ENCODE assay signal across 14 cellular contexts in the genomic region with DNA sequence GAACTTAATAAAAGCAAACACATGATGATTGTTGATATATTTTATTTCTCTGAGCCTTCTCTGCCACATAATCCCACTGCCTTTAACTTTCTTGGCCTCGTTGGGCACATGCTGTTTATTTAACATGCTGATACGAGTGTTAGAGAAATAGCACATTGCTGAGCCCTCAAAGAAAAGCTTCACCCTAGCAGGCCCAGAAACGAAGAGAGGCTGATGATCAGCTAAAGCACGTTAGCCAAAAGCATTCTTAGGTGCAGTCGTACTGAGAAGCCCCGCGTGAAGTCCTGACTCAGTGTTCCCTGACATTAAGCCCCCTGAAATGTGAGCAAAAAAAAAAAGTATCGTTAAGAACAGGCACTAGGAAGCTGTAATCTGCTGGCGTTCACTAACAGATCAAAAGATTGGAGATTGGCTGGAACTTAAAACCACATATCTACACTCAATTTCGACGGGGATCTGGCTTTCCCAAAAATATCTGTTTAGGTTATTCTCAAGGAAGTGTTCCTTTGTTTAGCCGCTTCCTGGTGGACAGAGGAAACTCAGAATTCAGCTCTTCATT.
A peak's percentile ranks its signal among the peaks of the same experiment; 100 is the strongest.
DNase-seq lines count a peak whose midpoint lies in the region; ATAC-seq, FAIRE-seq and TF ChIP-seq lines count a peak whose summit lies in the region.
"Had no signal": no experiment of that assay in that cellular context is flagged by ENCODE, and none has a peak within 500 bp of the region (broad histone marks: within the 10 kb centered on the region; RNA-seq: fewer than 3 reads in every experiment).

No MANE protein-coding gene starts in this region.

- no peak overlapping the region for H2BK5ac ChIP-seq in neuronal stem cell (ENCODE audit: low read length)

- TF ChIP-seq CTCF in PC-3 (conservative IDR thresholded peaks at IDR 0.05; ENCODE audit: low read depth, low read length) = no peak
- TF ChIP-seq CTCF in endothelial cell of umbilical vein (IDR thresholded peaks at IDR 0.05; ENCODE audit: extremely low read depth in 1 of 2, insufficient read depth in 1 of 2, low read depth in 1 of 2, low read length in 2 of 2) = no peak
- TF ChIP-seq CTCF in psoas muscle (IDR thresholded peaks at IDR 0.05) = no peak
- TF ChIP-seq CTCF in left lung (IDR thresholded peaks at IDR 0.05) = no peak

- no peak overlapping the region for H4K91ac ChIP-seq in neuronal stem cell (ENCODE audit: low read depth, low read length, poor library complexity)

- no peaks in the 10 kb centered on the region for H3K9me3 ChIP-seq in GM23248 (ENCODE audit: low read depth)
- H3K9me3 ChIP-seq in PC-3 (ENCODE audit: low read length) = peaks cover under 1% of the 10 kb centered on the region; the same call in 1 of the 2 replicates
- H3K9me3 ChIP-seq in endothelial cell of umbilical vein (replicated peaks; ENCODE audit: control insufficient read depth, insufficient read depth, low read length) = no peaks in the 10 kb centered on the region
- H3K9me3 ChIP-seq in psoas muscle = no peaks in the 10 kb centered on the region
- H3K9me3 ChIP-seq in neuronal stem cell (replicated peaks in 1 of 2; ENCODE audit: control insufficient read depth in 2 of 2, insufficient read depth in 1 of 2, low read depth in 1 of 2, low read length in 2 of 2) = peaks cover 3 to 5% of the 10 kb centered on the region in 2 donors
- no peaks in the 10 kb centered on the region for H3K9me3 ChIP-seq in left lung
- H3K9me3 ChIP-seq: tibial nerve had no signal

- no peaks in the 10 kb centered on the region for H3K9me1 ChIP-seq in endothelial cell of umbilical vein (replicated peaks; ENCODE audit: control insufficient read depth, extremely low read depth, insufficient read depth, low read length)

- H3K18ac ChIP-seq in neuronal stem cell (ENCODE audit: low read length) = no peak overlapping the region

- H4K8ac ChIP-seq in neuronal stem cell (ENCODE audit: low read depth, low read length) = no peak overlapping the region

- H2AFZ ChIP-seq in GM23248 (no peak overlapping the region), PC-3 (ENCODE audit: low read length) (no peak overlapping the region), endothelial cell of umbilical vein (ENCODE audit: low read depth, low read length) (peak overlapping the region; percentile 14), neuronal stem cell (ENCODE audit: low read length) (no peak overlapping the region)

- no peak for DNase-seq in GM23248
- DNase-seq in PC-3 = no peak
- DNase-seq in endothelial cell of umbilical vein (ENCODE audit: low read depth, low spot score) = peak; percentile 39
- no peak for DNase-seq in psoas muscle
- no peak for DNase-seq in sciatic nerve (ENCODE audit: low spot score)
- DNase-seq in neuronal stem cell (ENCODE audit: low spot score) = no peak
- DNase-seq in left lung = no peak
- DNase-seq: CD8-positive, alpha-beta T cell; GF-D8; NCI-H510A; T-helper 1 cell had no signal

- H3K4me2 ChIP-seq in GM23248 (ENCODE audit: unreplicated experiment) (peak overlapping the region; percentile 16), PC-3 (ENCODE audit: low read length) (no peak overlapping the region), endothelial cell of umbilical vein (ENCODE audit: insufficient read depth, low read length) (peak overlapping the region; percentile 58), neuronal stem cell (ENCODE audit: insufficient read depth, low read length, poor library complexity, severe bottlenecking) (no peak overlapping the region)

- no peak overlapping the region for H3K14ac ChIP-seq in neuronal stem cell (ENCODE audit: low read length)

- no peak overlapping the region for H2AK5ac ChIP-seq in neuronal stem cell (ENCODE audit: low read depth, low read length)

- no peak for ATAC-seq in PC-3
- no peak for ATAC-seq in psoas muscle
- ATAC-seq in sciatic nerve = no peak
- no peak for ATAC-seq in left lung
- ATAC-seq: CD8-positive, alpha-beta T cell; K562 had no signal

- H3K9me2 ChIP-seq in GM23248 (ENCODE audit: insufficient read depth) = no peaks in the 10 kb centered on the region
- H3K9me2 ChIP-seq in PC-3 (replicated peaks; ENCODE audit: low read length) = no peaks in the 10 kb centered on the region

- dilution Hi-C loops in endothelial cell of umbilical vein (cut with MboI; ENCODE audit: extremely low pct_ligation_motif_present, low sequenced_read_pairs) = no loop called here

- H3K36me3 ChIP-seq in GM23248 (ENCODE audit: low read depth) = no peaks in the 10 kb centered on the region
- H3K36me3 ChIP-seq in PC-3 (ENCODE audit: low read depth, low read length) = peaks cover under 1% of the 10 kb centered on the region; the same call in 1 of the 2 replicates
- peaks cover 0 to 3% of the 10 kb centered on the region in 2 experiments for H3K36me3 ChIP-seq in endothelial cell of umbilical vein (ENCODE audit: control insufficient read depth in 2 of 2, extremely low read depth in 1 of 2, insufficient read depth in 2 of 2, low read length in 2 of 2)
- peaks cover 0 to 3% of the 10 kb centered on the region in 2 donors for H3K36me3 ChIP-seq in psoas muscle (ENCODE audit: insufficient read depth in 1 of 2, low read depth in 1 of 2)
- H3K36me3 ChIP-seq in neuronal stem cell (replicated peaks in 1 of 2; ENCODE audit: control insufficient read depth in 2 of 2, insufficient read depth in 2 of 2, low read length in 2 of 2) = peaks cover 20 to 51% of the 10 kb centered on the region in 2 donors
- peaks cover 0 to 4% of the 10 kb centered on the region in 2 donors for H3K36me3 ChIP-seq in left lung

- POLR2A ChIA-PET in PC-3 (lab: Charles Lee; ENCODE audit: unreplicated experiment) = no interaction called here
- POLR2A ChIA-PET in endothelial cell of umbilical vein (lab: Charles Lee) = no interaction called here

- H3K4me3 ChIP-seq in GM23248 = no peak overlapping the region
- H3K4me3 ChIP-seq in PC-3 (ENCODE audit: low read length) = no peak overlapping the region
- no peak overlapping the region for H3K4me3 ChIP-seq in endothelial cell of umbilical vein (replicated peaks in 1 of 3; ENCODE audit: insufficient read depth in 1 of 3, low read depth in 1 of 3, low read length in 3 of 3)
- no peak overlapping the region for H3K4me3 ChIP-seq in psoas muscle
- no peak overlapping the region for H3K4me3 ChIP-seq in neuronal stem cell (ENCODE audit: low read length in 2 of 2)
- no peak overlapping the region for H3K4me3 ChIP-seq in left lung
- H3K4me3 ChIP-seq: coronary artery, K562, tibial nerve had no signal

- intact Hi-C loops in PC-3 (cut with micrococcal nuclease) (no loop called here), endothelial cell of umbilical vein (cut with micrococcal nuclease) (loop anchor here (2.0 kb wide), 1 partner anchor 20 kb away; no protein-coding TSS in a partner anchor), psoas muscle (cut with DNase I) (no loop called here), sciatic nerve (cut with DNase I) (no loop called here), left lung (cut with DNase I) (no loop called here)

- peak; percentile 78 for FAIRE-seq in endothelial cell of umbilical vein (lab: Jason Lieb, UNC)
- FAIRE-seq: K562 had no signal

- peaks cover 4% of the 10 kb centered on the region for H3K79me1 ChIP-seq in neuronal stem cell (ENCODE audit: low read depth, low read length)

- no peak overlapping the region for H3K4ac ChIP-seq in neuronal stem cell (ENCODE audit: low read length)

- CTCF ChIA-PET in PC-3 (lab: Charles Lee) = no interaction called here
- CTCF ChIA-PET in endothelial cell of umbilical vein (lab: Charles Lee) = interaction anchor here (0.6 to 3.2 kb wide), 9 partner anchors 9 to 785 kb away, joined by 3 to 15 read pairs (median 5); no protein-coding TSS in a partner anchor

- TF ChIP-seq POLR2A in endothelial cell of umbilical vein (IDR thresholded peaks at IDR 0.05; ENCODE audit: low read depth, low read length) = no peak

- no peak overlapping the region for H2BK120ac ChIP-seq in neuronal stem cell (ENCODE audit: low read depth, low read length)

- in situ Hi-C loops in GM23248 (cut with MboI) = no loop called here

- H4K20me1 ChIP-seq in GM23248 (ENCODE audit: insufficient read depth) = no peaks in the 10 kb centered on the region
- H4K20me1 ChIP-seq in PC-3 (ENCODE audit: low read length) = no peaks in the 10 kb centered on the region
- no peaks in the 10 kb centered on the region for H4K20me1 ChIP-seq in endothelial cell of umbilical vein (replicated peaks; ENCODE audit: control insufficient read depth, extremely low read depth, insufficient read depth, low read length)

- H3K23ac ChIP-seq in neuronal stem cell (ENCODE audit: low read depth, low read length, poor library complexity) = no peak overlapping the region

- no TSS peak for BruUV-seq in PC-3 (replicated peaks; lab: Mats Ljungman, UMichigan)
- no TSS peak for BruUV-seq in endothelial cell of umbilical vein (replicated peaks; lab: Mats Ljungman, UMichigan)

- H3K79me2 ChIP-seq in GM23248 (ENCODE audit: insufficient read depth) = no peaks in the 10 kb centered on the region
- H3K79me2 ChIP-seq in PC-3 (ENCODE audit: low read length) = no peaks in the 10 kb centered on the region
- no peaks in the 10 kb centered on the region for H3K79me2 ChIP-seq in endothelial cell of umbilical vein (ENCODE audit: control insufficient read depth, insufficient read depth, low read length)

- H3K27ac ChIP-seq in GM23248 (peak overlapping the region; percentile 87), PC-3 (ENCODE audit: low read length) (peak overlapping the region; percentile 2; the same call in 1 of the 2 replicates), endothelial cell of umbilical vein (ENCODE audit: insufficient read depth, low read depth, low read length) (peak overlapping the region; percentile 26), psoas muscle (peak overlapping the region; percentile 4), neuronal stem cell (replicated peaks; ENCODE audit: low read length) (no peak overlapping the region), left lung (peak overlapping the region in 1 of 2 donors; percentile 66)
- H3K27ac ChIP-seq: coronary artery, tibial nerve had no signal

- no peak overlapping the region for H2BK12ac ChIP-seq in neuronal stem cell (ENCODE audit: low read length)

- peaks cover 21% of the 10 kb centered on the region for H3K4me1 ChIP-seq in GM23248 (ENCODE audit: insufficient read depth)
- 0 out of 2 replicates have a peak, but pooled peaks cover 8% of the 10 kb centered on the region for H3K4me1 ChIP-seq in PC-3 (ENCODE audit: insufficient read depth, low read length)
- H3K4me1 ChIP-seq in endothelial cell of umbilical vein (ENCODE audit: control insufficient read depth, extremely low read depth, insufficient read depth, low read length) = peaks cover 13% of the 10 kb centered on the region
- peaks cover 4% of the 10 kb centered on the region for H3K4me1 ChIP-seq in psoas muscle
- H3K4me1 ChIP-seq in neuronal stem cell (ENCODE audit: control insufficient read depth in 2 of 2, insufficient read depth in 1 of 2, low read depth in 1 of 2, low read length in 2 of 2) = peaks cover 15 to 18% of the 10 kb centered on the region in 2 donors
- H3K4me1 ChIP-seq in left lung = peaks cover 0 to 23% of the 10 kb centered on the region in 2 donors

- H3F3A ChIP-seq in GM23248 (ENCODE audit: insufficient read depth) (peaks cover 11% of the 10 kb centered on the region), PC-3 (ENCODE audit: low read length, unreplicated experiment) (no peaks in the 10 kb centered on the region)

- WGBS in GM23248 (ENCODE audit: low coverage in 1 of 2, low lambda C conversion rate in 2 of 2, missing lambda C conversion rate in 2 of 2), 2 experiments = 83% methylated on average over 12 of the region's 12 CpGs
- WGBS in psoas muscle, 3 donors = 66 to 74% (median 70%) methylated on average over 12 of the region's 12 CpGs
- no CpG with 5 or more reads among the region's 12 CpGs for WGBS in neuronal stem cell (ENCODE audit: extremely low coverage in 2 of 2, insufficient read length in 2 of 2, insufficient replicate concordance in 1 of 2), 2 donors

- H3K9ac ChIP-seq in GM23248 = peak overlapping the region; percentile 67
- no peak overlapping the region for H3K9ac ChIP-seq in PC-3 (ENCODE audit: low read length)
- peak overlapping the region; percentile 20 for H3K9ac ChIP-seq in endothelial cell of umbilical vein (replicated peaks; ENCODE audit: extremely low read depth, insufficient read depth, low read length)
- no peak overlapping the region for H3K9ac ChIP-seq in neuronal stem cell (ENCODE audit: low read depth, low read length, poor library complexity)

- no peaks in the 10 kb centered on the region for H3K27me3 ChIP-seq in GM23248 (replicated peaks; ENCODE audit: insufficient read depth)
- no peaks in the 10 kb centered on the region for H3K27me3 ChIP-seq in PC-3 (ENCODE audit: low read length)
- H3K27me3 ChIP-seq in endothelial cell of umbilical vein (ENCODE audit: control insufficient read depth in 2 of 2, insufficient read depth in 2 of 2, low read length in 2 of 2) = no peaks in the 10 kb centered on the region
- no peaks in the 10 kb centered on the region for H3K27me3 ChIP-seq in psoas muscle (ENCODE audit: insufficient read depth in 3 of 3, low read length in 2 of 3)
- no peaks in the 10 kb centered on the region for H3K27me3 ChIP-seq in neuronal stem cell (ENCODE audit: control insufficient read depth in 3 of 3, insufficient read depth in 3 of 3, low read depth in 1 of 3, low read length in 3 of 3)
- H3K27me3 ChIP-seq in left lung = no peaks in the 10 kb centered on the region
- H3K27me3 ChIP-seq: tibial nerve had no signal

- H2BK15ac ChIP-seq in neuronal stem cell (ENCODE audit: low read length) = no peak overlapping the region

Comparison
In these comparisons a context has a peak if more than half of its experiments do, and no peak if none do; other contexts are left out.
1. H3K4me2 ChIP-seq: peak in GM23248 (single experiment) and endothelial cell of umbilical vein (single experiment); none in PC-3 (single experiment) and neuronal stem cell (single experiment).
2. H3K9ac ChIP-seq: peak in GM23248 (single experiment) and endothelial cell of umbilical vein (single experiment); none in PC-3 (single experiment) and neuronal stem cell (single experiment).